12 cellular contexts compared by ENCODE assay signal in the genomic region with DNA sequence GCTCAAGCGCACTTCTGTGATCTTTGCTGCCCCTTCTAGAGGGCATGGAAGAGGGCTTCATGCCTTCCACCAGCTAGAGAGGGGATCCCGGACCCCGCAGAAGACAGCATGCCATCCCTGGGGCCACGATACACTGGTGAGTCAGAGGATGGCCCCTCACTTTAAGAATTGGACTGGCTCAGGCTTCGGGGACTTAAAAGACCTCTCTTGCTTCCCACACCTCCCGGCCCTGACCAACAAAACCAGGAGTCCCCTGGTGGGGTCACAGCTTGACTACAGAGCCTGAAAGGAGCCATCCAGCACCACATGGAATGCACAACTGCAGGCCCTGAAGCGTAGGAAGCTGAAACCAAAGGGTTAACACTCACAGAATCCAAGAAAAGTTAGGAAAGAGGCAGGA.
DNase-seq lines count a peak whose midpoint lies in the region; ATAC-seq and TF ChIP-seq lines count a peak whose summit lies in the region.
"Had no signal": no experiment of that assay in that cellular context is flagged by ENCODE, and none has a peak within 500 bp of the region (broad histone marks: within the 10 kb centered on the region; RNA-seq: fewer than 3 reads in every experiment).

No MANE protein-coding gene starts in this region.

- 100% methylated on average over 1 of the region's 7 CpGs; no CpG with 5 or more reads in 1 of the 2 experiments for WGBS in IMR-90 (ENCODE audit: extremely low coverage in 2 of 2, insufficient read length in 1 of 2), 2 experiments

- TF ChIP-seq POLR2A in IMR-90 (IDR thresholded peaks at IDR 0.05; ENCODE audit: low read depth, low read length): no peak

- no peak overlapping the region for H2BK5ac ChIP-seq in IMR-90 (ENCODE audit: low read depth, low read length, poor library complexity, severe bottlenecking)

- POLR2A ChIA-PET in IMR-90 (lab: Charles Lee; ENCODE audit: unreplicated experiment): no interaction called here

- H2BK15ac ChIP-seq in IMR-90 (ENCODE audit: low read depth, low read length): no peak overlapping the region

- CTCF ChIA-PET in IMR-90 (lab: Yijun Ruan, JAX): interaction anchor here (0.5 to 1.9 kb wide), 13 partner anchors 9 to 421 kb away, joined by 3 to 13 read pairs (median 3); no protein-coding TSS in a partner anchor

- H3K9me1 ChIP-seq in IMR-90 (ENCODE audit: insufficient read depth, low read length): peaks cover 14% of the 10 kb centered on the region

- H3K27ac ChIP-seq in BLaER1: peak overlapping the region; percentile 55
- H3K27ac ChIP-seq in IMR-90 (ENCODE audit: insufficient read depth, low read length): no peak overlapping the region
- peak overlapping the region; percentile 80 for H3K27ac ChIP-seq in rectal smooth muscle tissue (ENCODE audit: low read depth, low read length)
- H3K27ac ChIP-seq: lower lobe of right lung, PC-9, SJSA1 had no signal

- no peak overlapping the region for H2AFZ ChIP-seq in IMR-90 (replicated peaks; ENCODE audit: low read length, poor library complexity)
- H2AFZ ChIP-seq: PC-9 had no signal

- H3K36me3 ChIP-seq in BLaER1: peaks cover 86% of the 10 kb centered on the region
- H3K36me3 ChIP-seq in IMR-90 (ENCODE audit: control insufficient read depth, insufficient read depth, low read length): peaks cover 68% of the 10 kb centered on the region
- peaks cover 43% of the 10 kb centered on the region for H3K36me3 ChIP-seq in rectal smooth muscle tissue (ENCODE audit: control insufficient read depth, insufficient read depth, low read length)

- H3K14ac ChIP-seq in IMR-90 (replicated peaks; ENCODE audit: low read depth, low read length): no peak overlapping the region

- H3K4me3 ChIP-seq in BLaER1 (no peak overlapping the region), IMR-90 (ENCODE audit: insufficient read depth, low read depth, low read length) (no peak overlapping the region), rectal smooth muscle tissue (ENCODE audit: low read length) (no peak overlapping the region)
- H3K4me3 ChIP-seq: lower lobe of right lung, PC-9, SJSA1 had no signal

- no peaks in the 10 kb centered on the region for H3K9me3 ChIP-seq in BLaER1
- no peaks in the 10 kb centered on the region for H3K9me3 ChIP-seq in IMR-90 (ENCODE audit: control insufficient read depth, insufficient read depth, low read length)
- H3K9me3 ChIP-seq: lower lobe of right lung, SJSA1 had no signal

- H2BK20ac ChIP-seq in IMR-90 (ENCODE audit: low read depth, low read length): no peak overlapping the region

- no peak for TF ChIP-seq RAD21 in IMR-90 (IDR thresholded peaks at IDR 0.05; ENCODE audit: low read length)

- H3K56ac ChIP-seq in IMR-90 (ENCODE audit: extremely low read depth, insufficient read depth, low read length): no peak overlapping the region

- peak overlapping the region; percentile 33; the same call in 1 of the 2 replicates for H3K9ac ChIP-seq in BLaER1
- no peak overlapping the region for H3K9ac ChIP-seq in IMR-90 (ENCODE audit: low read depth, low read length)
- no peak overlapping the region for H3K9ac ChIP-seq in rectal smooth muscle tissue (ENCODE audit: low read length)

- BruUV-seq in IMR-90 (replicated peaks; lab: Mats Ljungman, UMichigan): no TSS peak

- dilution Hi-C loops in IMR-90 (cut with HindIII; ENCODE audit: low sequenced_read_pairs, unreplicated experiment): no loop called here

- H4K8ac ChIP-seq in IMR-90 (ENCODE audit: low read depth in 2 of 2, low read length in 2 of 2): no peak overlapping the region

- no peak overlapping the region for H2BK120ac ChIP-seq in IMR-90 (ENCODE audit: low read depth, low read length)

- H4K91ac ChIP-seq in IMR-90 (ENCODE audit: insufficient read depth, low read depth, low read length): peak overlapping the region; percentile 33; the same call in 1 of the 2 replicates

- H3K27me3 ChIP-seq in BLaER1: no peaks in the 10 kb centered on the region
- no peaks in the 10 kb centered on the region for H3K27me3 ChIP-seq in IMR-90 (ENCODE audit: control insufficient read depth, insufficient read depth, low read length)
- no peaks in the 10 kb centered on the region for H3K27me3 ChIP-seq in rectal smooth muscle tissue (ENCODE audit: control insufficient read depth, insufficient read depth, low read length)
- H3K27me3 ChIP-seq: SJSA1 had no signal

- H4K20me1 ChIP-seq in BLaER1 (peaks cover 55% of the 10 kb centered on the region), IMR-90 (ENCODE audit: insufficient read depth, low read length) (no peaks in the 10 kb centered on the region; the same call in 1 of the 2 replicates)

- H2AK5ac ChIP-seq in IMR-90 (ENCODE audit: low read depth, low read length): peak overlapping the region; percentile 44; the same call in 1 of the 2 replicates

- H3K4me2 ChIP-seq in BLaER1: peak overlapping the region; percentile 94
- H3K4me2 ChIP-seq in IMR-90 (ENCODE audit: low read depth, low read length): no peak overlapping the region
- H3K4me2 ChIP-seq: PC-9 had no signal

- peak overlapping the region; percentile 10; the same call in 1 of the 2 replicates for H3K4ac ChIP-seq in IMR-90 (ENCODE audit: low read depth, low read length)

- no peak overlapping the region for H3K18ac ChIP-seq in IMR-90 (ENCODE audit: low read depth, low read length)

- TF ChIP-seq CTCF in IMR-90 (conservative IDR thresholded peaks at IDR 0.05; ENCODE audit: low read depth, low read length): no peak

- no peak overlapping the region for H4K5ac ChIP-seq in IMR-90 (ENCODE audit: low read depth, low read length)

- H3K4me1 ChIP-seq in BLaER1 (peaks cover 99% of the 10 kb centered on the region), IMR-90 (ENCODE audit: control insufficient read depth, insufficient read depth, low read length) (peaks cover 25% of the 10 kb centered on the region), rectal smooth muscle tissue (ENCODE audit: control insufficient read depth, insufficient read depth, low read length) (peaks cover 77% of the 10 kb centered on the region)
- H3K4me1 ChIP-seq: lower lobe of right lung had no signal

- intact Hi-C loops in IMR-90 (cut with micrococcal nuclease): loop anchor here (10.0 kb wide), 1 partner anchor 326 kb away; no protein-coding TSS in a partner anchor

- H3K79me1 ChIP-seq in IMR-90 (ENCODE audit: low read depth in 1 of 2, low read length in 2 of 2): peaks cover 0 to 46% of the 10 kb centered on the region in 2 experiments; a peak in 3 of 4 replicates

- no peak overlapping the region for H3K23ac ChIP-seq in IMR-90 (ENCODE audit: low read depth, low read length)

- H2AK9ac ChIP-seq in IMR-90 (replicated peaks; ENCODE audit: low read depth, low read length, poor library complexity): peak overlapping the region; percentile 46

- in situ Hi-C loops in IMR-90 (cut with MboI; ENCODE audit: low sequenced_read_pairs): loop anchor here (5.0 to 10.0 kb wide), 2 partner anchors 134 to 409 kb away; no protein-coding TSS in a partner anchor

- DNase-seq in IMR-90: no peak
- DNase-seq in ecto neural progenitor cell (ENCODE audit: low spot score): peak; percentile 42
- no peak for DNase-seq in inferior parietal cortex (ENCODE audit: extremely low spot score)
- DNase-seq in NOMO-1 treated with DMSO at 0.1 percent for 48 hours (lab: John Stamatoyannopoulos, UW; ENCODE audit: unreplicated experiment): no peak
- DNase-seq: NCI-H1092 had no signal

- ATAC-seq in IMR-90 (ENCODE audit: low read depth): no peak
- ATAC-seq in GM21786 (IDR thresholded peaks at IDR 0.05; ENCODE audit: unreplicated experiment): no peak
- no peak for ATAC-seq in GM18511 (IDR thresholded peaks at IDR 0.05; ENCODE audit: unreplicated experiment)

TF ChIP-seq in IMR-90, 13 proteins besides CTCF, POLR2A, EP300 and RAD21:
- no peak for TF ChIP-seq NFE2L2 (IDR thresholded peaks at IDR 0.05; ENCODE audit: low read depth, low read length)
- no peak for TF ChIP-seq SMC3 (IDR thresholded peaks at IDR 0.05; ENCODE audit: low read depth, low read length)
- no peak for TF ChIP-seq MAZ (IDR thresholded peaks at IDR 0.05; ENCODE audit: borderline replicate concordance, low read depth, low read length)
- no peak for TF ChIP-seq BHLHE40 (IDR thresholded peaks at IDR 0.05; ENCODE audit: low read depth, low read length)
- TF ChIP-seq, protein P1, sequence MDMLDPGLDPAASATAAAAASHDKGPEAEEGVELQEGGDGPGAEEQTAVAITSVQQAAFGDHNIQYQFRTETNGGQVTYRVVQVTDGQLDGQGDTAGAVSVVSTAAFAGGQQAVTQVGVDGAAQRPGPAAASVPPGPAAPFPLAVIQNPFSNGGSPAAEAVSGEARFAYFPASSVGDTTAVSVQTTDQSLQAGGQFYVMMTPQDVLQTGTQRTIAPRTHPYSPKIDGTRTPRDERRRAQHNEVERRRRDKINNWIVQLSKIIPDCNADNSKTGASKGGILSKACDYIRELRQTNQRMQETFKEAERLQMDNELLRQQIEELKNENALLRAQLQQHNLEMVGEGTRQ (IDR thresholded peaks at IDR 0.05; ENCODE audit: low read depth, low read length): no peak
- TF ChIP-seq CHD1 (IDR thresholded peaks at IDR 0.05; ENCODE audit: low read depth, low read length): no peak
- no peak for TF ChIP-seq RCOR1 (IDR thresholded peaks at IDR 0.05; ENCODE audit: insufficient replicate concordance, low read length)
- TF ChIP-seq, protein P2, sequence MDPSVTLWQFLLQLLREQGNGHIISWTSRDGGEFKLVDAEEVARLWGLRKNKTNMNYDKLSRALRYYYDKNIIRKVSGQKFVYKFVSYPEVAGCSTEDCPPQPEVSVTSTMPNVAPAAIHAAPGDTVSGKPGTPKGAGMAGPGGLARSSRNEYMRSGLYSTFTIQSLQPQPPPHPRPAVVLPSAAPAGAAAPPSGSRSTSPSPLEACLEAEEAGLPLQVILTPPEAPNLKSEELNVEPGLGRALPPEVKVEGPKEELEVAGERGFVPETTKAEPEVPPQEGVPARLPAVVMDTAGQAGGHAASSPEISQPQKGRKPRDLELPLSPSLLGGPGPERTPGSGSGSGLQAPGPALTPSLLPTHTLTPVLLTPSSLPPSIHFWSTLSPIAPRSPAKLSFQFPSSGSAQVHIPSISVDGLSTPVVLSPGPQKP (IDR thresholded peaks at IDR 0.05; ENCODE audit: borderline replicate concordance, low read depth, low read length): no peak
- no peak for TF ChIP-seq MAFK (IDR thresholded peaks at IDR 0.05; ENCODE audit: low read depth, low read length)
- no peak for TF ChIP-seq CEBPB (IDR thresholded peaks at IDR 0.05; ENCODE audit: low read depth, low read length)
